In the genomic region with DNA sequence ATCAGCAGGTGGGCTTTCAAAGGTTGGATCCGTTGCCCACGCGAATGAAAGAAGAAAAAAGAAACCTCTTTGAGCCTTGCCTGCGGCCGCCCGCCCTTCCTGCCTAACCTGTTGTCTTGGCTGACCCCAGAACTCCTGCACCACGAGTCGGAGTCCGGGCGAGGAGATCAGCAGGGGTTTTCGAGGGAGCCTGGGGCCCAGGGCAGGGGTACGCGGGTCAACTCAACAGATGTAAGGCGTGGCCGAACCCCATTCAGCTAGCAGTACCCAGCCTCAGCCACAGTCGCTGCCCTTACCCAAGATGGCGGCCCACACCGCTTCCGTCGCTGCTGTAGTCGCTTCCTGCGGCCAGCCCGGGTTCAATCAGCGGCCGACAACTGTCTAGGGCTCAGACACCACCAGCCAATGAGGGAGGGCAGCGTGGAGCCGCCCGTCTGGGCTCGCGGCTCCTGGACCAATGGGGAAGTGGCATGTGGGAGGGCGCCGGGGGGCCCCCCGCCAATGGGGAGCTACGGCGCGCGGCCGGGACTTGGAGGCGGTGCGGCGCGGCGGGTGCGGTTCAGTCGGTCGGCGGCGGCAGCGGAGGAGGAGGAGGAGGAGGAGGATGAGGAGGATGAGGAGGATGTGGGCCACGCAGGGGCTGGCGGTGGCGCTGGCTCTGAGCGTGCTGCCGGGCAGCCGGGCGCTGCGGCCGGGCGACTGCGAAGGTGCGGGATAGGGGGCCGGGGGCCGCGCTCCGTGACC, we compare ENCODE assay signal across 8 cellular contexts. TPM values are rescaled to one million over a fixed set of nuclear protein-coding genes. Genes with fewer than 3 reads are reported as not detected.
DNase-seq lines count a peak whose midpoint lies in the region; ATAC-seq and TF ChIP-seq lines count a peak whose summit lies in the region.

A gene (plus strand): TSS at position 562 of the 744 bp plus-strand sequence. CDS start 52 bp downstream, at position 614.

- H3K4me3 Mint-ChIP-seq in activated naive CD8-positive, alpha-beta T cell = peak within 1 kb of the TSS; percentile 99

- TF ChIP-seq POLR2A in testis (IDR thresholded peaks at IDR 0.05) = peak; percentile 1

- H3K36me3 Mint-ChIP-seq in activated naive CD8-positive, alpha-beta T cell = peaks cover 12% of the 10 kb centered on the region

- H3K27ac ChIP-seq in testis = peak within 1 kb of the TSS; percentile 91 to 96

- peak; percentile 100 for DNase-seq in GM10266 (ENCODE audit: extremely low spot score)
- peak; percentile 89 for DNase-seq in NCI-H1105 (lab: John Stamatoyannopoulos, UW)
- DNase-seq in SKM-1 treated with dmso at 0.1 percent for 144 hours (lab: John Stamatoyannopoulos, UW; ENCODE audit: unreplicated experiment) = peak; percentile 96
- peak; percentile 72 for DNase-seq in glomerular endothelial cell (ENCODE audit: extremely low read depth, low read depth, low spot score)
- peak; percentile 79 for DNase-seq in omental fat pad (ENCODE audit: low spot score)
- DNase-seq in testis = peak; percentile 99

- no peaks in the 10 kb centered on the region for H3K27me3 ChIP-seq in testis

- H3K27me3 Mint-ChIP-seq in activated naive CD8-positive, alpha-beta T cell = no peaks in the 10 kb centered on the region

- TF ChIP-seq CTCF in GM10266 (IDR thresholded peaks at IDR 0.05; ENCODE audit: control insufficient read depth, insufficient read depth, low read depth, missing control alignments) = no peak
- TF ChIP-seq CTCF in omental fat pad (IDR thresholded peaks at IDR 0.05) = no peak
- peak in 1 of 3 experiments; percentile 21 for TF ChIP-seq CTCF in testis (IDR thresholded peaks at IDR 0.05)

- peaks cover 45% of the 10 kb centered on the region for H3K4me1 Mint-ChIP-seq in activated naive CD8-positive, alpha-beta T cell (ENCODE audit: low read depth)

- peak within 1 kb of the TSS; percentile 99 for H3K27ac Mint-ChIP-seq in activated naive CD8-positive, alpha-beta T cell

- intact Hi-C loops in testis (cut with DNase I; ENCODE audit: low total_unique reads) = loop anchor here (5.0 kb wide), 1 partner anchor 768 kb away; a partner anchor contains a TSS

- 1% methylated on average over 28 to 59 of the region's 65 CpGs for WGBS in testis, 2 donors

- no peaks in the 10 kb centered on the region for H3K36me3 ChIP-seq in testis (ENCODE audit: low read depth, missing control alignments)

- H3K9me3 ChIP-seq in testis = no peaks in the 10 kb centered on the region

- peaks cover 14% of the 10 kb centered on the region for H3K4me1 ChIP-seq in testis

- ATAC-seq in HG02623 (IDR thresholded peaks at IDR 0.05; ENCODE audit: unreplicated experiment) (peak; percentile 97), omental fat pad (ENCODE audit: low FRiP score) (peak; percentile 96)

- H3K4me3 ChIP-seq in testis = peak within 1 kb of the TSS; percentile 91 to 96

- H3K9me3 Mint-ChIP-seq in activated naive CD8-positive, alpha-beta T cell (ENCODE audit: low read depth) = no peaks in the 10 kb centered on the region

RNA-seq across cellular contexts. Expression of the gene that starts here (rescaled TPM):
- total RNA-seq in glomerular endothelial cell (114 and 115 TPM in 2 replicates), omental fat pad (10 to 100 TPM; 27.0 to 54.7 (median 39.4) TPM), testis (10 to 100 TPM; 48.6 to 62.8 TPM)
- 167 TPM for polyA plus RNA-seq in testis (ENCODE audit: insufficient read depth, low read depth, low replicate concordance)

Comparison
In these comparisons a context has a peak if more than half of its experiments do, and no peak if none do; other contexts are left out.
1. Peak in every context shown above with its lines: DNase-seq, ATAC-seq, H3K4me3 ChIP-seq and H3K27ac ChIP-seq.